In the genomic region with DNA sequence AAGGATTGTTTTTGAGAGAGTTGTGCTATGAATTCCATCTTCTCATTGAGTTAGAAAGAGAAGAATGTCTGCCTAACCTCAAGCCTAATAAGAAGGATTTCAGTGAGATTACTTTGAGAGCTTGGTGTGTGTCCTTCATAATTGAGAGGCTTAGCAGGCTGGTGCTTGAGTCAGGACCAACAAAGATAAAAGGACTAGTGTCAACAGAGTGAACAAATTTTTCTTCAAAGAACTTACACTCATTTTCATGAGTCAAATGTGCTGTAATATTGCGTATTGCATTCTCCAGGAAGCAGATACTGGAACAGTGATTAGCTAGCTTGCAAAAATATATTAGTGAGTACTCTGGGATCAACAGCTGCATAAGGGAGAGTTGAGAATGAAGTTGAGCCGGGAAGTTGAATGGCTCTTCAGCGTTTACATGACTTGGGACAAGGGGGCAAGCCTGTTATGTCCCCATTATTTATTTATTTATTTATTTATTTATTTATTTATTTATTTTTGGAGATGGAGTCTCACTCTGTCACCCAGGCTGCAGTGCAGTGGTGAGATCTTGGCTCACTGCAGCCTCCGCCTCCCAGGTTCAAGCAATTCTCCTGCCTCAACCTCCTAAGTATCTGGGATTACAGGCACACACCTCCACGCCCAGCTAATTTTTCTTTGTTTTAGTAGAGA, we compare ENCODE assay signal across 30 cellular contexts. TPM values are rescaled to one million over a fixed set of nuclear protein-coding genes. Genes with fewer than 3 reads are reported as not detected.
DNase-seq lines count a peak whose midpoint lies in the region; ATAC-seq and TF ChIP-seq lines count a peak whose summit lies in the region.
"Had no signal": no experiment of that assay in that cellular context is flagged by ENCODE, and none has a peak within 500 bp of the region (broad histone marks: within the 10 kb centered on the region; RNA-seq: fewer than 3 reads in every experiment).

No MANE protein-coding gene starts in this region.

- no peaks in the 10 kb centered on the region for H3K27me3 ChIP-seq in cardiac muscle cell
- no peaks in the 10 kb centered on the region for H3K27me3 ChIP-seq in brain microvascular endothelial cell (replicated peaks)
- H3K27me3 ChIP-seq in prostate gland (replicated peaks; ENCODE audit: insufficient read depth): no peaks in the 10 kb centered on the region
- H3K27me3 ChIP-seq: breast epithelium, esophagus squamous epithelium, gastroesophageal sphincter, neutrophil, uterus had no signal

- H3K4me3 ChIP-seq in cardiac muscle cell (no peak overlapping the region), brain microvascular endothelial cell (ENCODE audit: low read depth, low read length) (no peak overlapping the region), prostate gland (no peak overlapping the region)
- H3K4me3 ChIP-seq: breast epithelium, esophagus squamous epithelium, gastroesophageal sphincter, uterus had no signal

- intact Hi-C loops in Right ventricle myocardium inferior (cut with DNase I): no loop called here
- intact Hi-C loops in prostate gland (cut with DNase I): no loop called here

- no peaks in the 10 kb centered on the region for H3K36me3 Mint-ChIP-seq in type B pancreatic cell

- in situ Hi-C loops in brain microvascular endothelial cell (cut with HindIII; ENCODE audit: low pct_ligation_motif_present, low sequenced_read_pairs): no loop called here

- peaks cover 8% of the 10 kb centered on the region for H3K4me1 ChIP-seq in cardiac muscle cell (ENCODE audit: low read depth)
- no peaks in the 10 kb centered on the region for H3K4me1 ChIP-seq in prostate gland (replicated peaks)
- H3K4me1 ChIP-seq: breast epithelium, gastroesophageal sphincter, uterus had no signal

- TF ChIP-seq CTCF in cardiac muscle cell (IDR thresholded peaks at IDR 0.05; ENCODE audit: low read depth, low read length) (no peak), brain microvascular endothelial cell (IDR thresholded peaks at IDR 0.05; ENCODE audit: low read depth, low read length, missing control alignments) (no peak), type B pancreatic cell (conservative IDR thresholded peaks at IDR 0.05) (no peak), prostate gland (IDR thresholded peaks at IDR 0.05) (no peak)

- no peaks in the 10 kb centered on the region for H3K9me3 Mint-ChIP-seq in type B pancreatic cell
- H3K9me3 Mint-ChIP-seq: activated CD4-positive, alpha-beta T cell treated with anti-CD3 and anti-CD28 coated beads, Interleukin-2, amount 10 ng/mL, durations not matched to agents 24 days and 14 days; activated T-cell treated with anti-CD3 and anti-CD28 coated beads, Interleukin-2, amount 50 U/mL, for 4 hours; CD4-positive, alpha-beta T cell; T-helper 2 cell treated with Interferon-gamma antibody and Interleukin-4, amounts not matched to agents 5 μg/mL and 100 μg/mL, for 36 hours had no signal

- H3K4me1 Mint-ChIP-seq in type B pancreatic cell (ENCODE audit: unreplicated experiment): no peaks in the 10 kb centered on the region
- H3K4me1 Mint-ChIP-seq: activated CD4-positive, alpha-beta T cell treated with anti-CD3 and anti-CD28 coated beads, Interleukin-2, amount 10 ng/mL, durations not matched to agents 24 days and 14 days had no signal

- H3K27ac Mint-ChIP-seq in type B pancreatic cell: no peak overlapping the region
- H3K27ac Mint-ChIP-seq: activated CD4-positive, alpha-beta T cell treated with anti-CD3 and anti-CD28 coated beads, Interleukin-2, amount 10 ng/mL, durations not matched to agents 24 days and 14 days; CD4-positive, alpha-beta T cell; T-helper 2 cell treated with Interferon-gamma antibody and Interleukin-4, amounts not matched to agents 5 μg/mL and 100 μg/mL, for 36 hours had no signal

- no peaks in the 10 kb centered on the region for H3K27me3 Mint-ChIP-seq in type B pancreatic cell
- H3K27me3 Mint-ChIP-seq: activated CD4-positive, alpha-beta T cell treated with anti-CD3 and anti-CD28 coated beads, Interleukin-2, amount 10 ng/mL, durations not matched to agents 24 days and 14 days; CD4-positive, alpha-beta T cell had no signal

- H3K4me3 Mint-ChIP-seq in type B pancreatic cell: no peak overlapping the region
- H3K4me3 Mint-ChIP-seq: activated CD4-positive, alpha-beta T cell treated with anti-CD3 and anti-CD28 coated beads, Interleukin-2, amount 10 ng/mL, durations not matched to agents 24 days and 14 days; activated T-cell treated with anti-CD3 and anti-CD28 coated beads, Interleukin-2, amount 50 U/mL, for 4 hours; CD4-positive, alpha-beta T cell; T-helper 2 cell treated with Interferon-gamma antibody and Interleukin-4, amounts not matched to agents 5 μg/mL and 100 μg/mL, for 36 hours had no signal

- peak; percentile 27 to 71 for DNase-seq in cardiac muscle cell (ENCODE audit: low read depth in 1 of 2, low spot score in 1 of 2)
- DNase-seq in Right ventricle myocardium inferior (ENCODE audit: missing footprints): no peak
- DNase-seq in brain microvascular endothelial cell: peak; percentile 56
- peak; percentile 14 for DNase-seq in iris pigment epithelial cell (ENCODE audit: low read depth)
- DNase-seq in type B pancreatic cell (ENCODE audit: extremely low spot score, unreplicated experiment): no peak
- DNase-seq in EL: no peak
- no peak for DNase-seq in prostate gland (ENCODE audit: low spot score)
- DNase-seq: activated CD4-positive, alpha-beta T cell treated with anti-CD3 and anti-CD28 coated beads, Interleukin-2, amount 10 ng/mL, durations not matched to agents 24 days and 14 days; activated gamma-delta T cell treated with Interleukin-2 at 50 U/mL for 16 hours; activated T-cell treated with anti-CD3 and anti-CD28 coated beads, Interleukin-2, amount 50 U/mL, for 4 hours; AML-193; CD4-positive, alpha-beta T cell; cortex of kidney; esophagus squamous epithelium; hippocampal formation; left colon; NCI-H1417 treated with DMSO at 0.1 percent for 48 hours; NCI-H2081; NCI-H446; Right ventricle myocardium superior; stimulated activated naive CD4-positive, alpha-beta T cell treated with Interleukin-2 at 50 U/mL for 16 hours; uterus had no signal

- H3K9me3 ChIP-seq in cardiac muscle cell (ENCODE audit: low read depth) (no peaks in the 10 kb centered on the region), prostate gland (no peaks in the 10 kb centered on the region)
- H3K9me3 ChIP-seq: breast epithelium, esophagus squamous epithelium, gastroesophageal sphincter, neutrophil, uterus had no signal

- H3K27ac ChIP-seq in cardiac muscle cell (no peak overlapping the region), brain microvascular endothelial cell (peak overlapping the region; percentile 23), prostate gland (no peak overlapping the region)
- H3K27ac ChIP-seq: breast epithelium, gastroesophageal sphincter, neutrophil, uterus, VCaP had no signal

- ATAC-seq in Right ventricle myocardium inferior (no peak), GM19463 (IDR thresholded peaks at IDR 0.05; ENCODE audit: unreplicated experiment) (no peak)
- ATAC-seq: activated T-cell treated with anti-CD3 and anti-CD28 coated beads, Interleukin-2, amount 50 U/mL, for 4 hours; gastroesophageal sphincter; HCT116; left colon had no signal

- H3K36me3 ChIP-seq in cardiac muscle cell (no peaks in the 10 kb centered on the region), brain microvascular endothelial cell (replicated peaks) (no peaks in the 10 kb centered on the region), prostate gland (no peaks in the 10 kb centered on the region)
- H3K36me3 ChIP-seq: breast epithelium, esophagus squamous epithelium, gastroesophageal sphincter, neutrophil, uterus had no signal

- TF ChIP-seq POLR2A in prostate gland (IDR thresholded peaks at IDR 0.05): no peak

- 90% methylated on average over 5 of the region's 5 CpGs for WGBS in prostate gland

RNA-seq across cellular contexts. Expression of gene SLITRK3, which starts 37.5 kb away (rescaled TPM):
- total RNA-seq in cardiac muscle cell (0.18 TPM in 2 replicates), Right ventricle myocardium inferior (not detected), type B pancreatic cell (ENCODE audit: low replicate concordance) (0.12 and 8.4 TPM in 2 replicates), prostate gland (under 1 TPM; 0.11 to 0.50 TPM)
- 0.24 TPM in 1 of 2 replicates, not detected in the other for polyA plus RNA-seq in cardiac muscle cell
- total RNA-seq: activated CD4-positive, alpha-beta T cell treated with anti-CD3 and anti-CD28 coated beads, Interleukin-2, amount 10 ng/mL, durations not matched to agents 24 days and 14 days; activated T-cell treated with anti-CD3 and anti-CD28 coated beads, Interleukin-2, amount 50 U/mL, for 4 hours; CD4-positive, alpha-beta T cell; OCI-LY7; Right ventricle myocardium superior had no signal

Comparison
In these comparisons a context has a peak if more than half of its experiments do, and no peak if none do; other contexts are left out.
1. DNase-seq: peak in cardiac muscle cell (2 of 2), brain microvascular endothelial cell (single experiment) and iris pigment epithelial cell (single experiment); none in Right ventricle myocardium inferior (single experiment), type B pancreatic cell (single experiment), EL (single experiment) and prostate gland (single experiment).